Comparison of ENCODE assay signal across 24 cellular contexts in genomic region chr11:120133216-120134105, GRCh38. TPM values are rescaled to one million over a fixed set of nuclear protein-coding genes. Genes with fewer than 3 reads are reported as not detected.
DNase-seq lines count a peak whose midpoint lies in the region; ATAC-seq and TF ChIP-seq lines count a peak whose summit lies in the region.
"Had no signal": no experiment of that assay in that cellular context is flagged by ENCODE, and none has a peak within 500 bp of the region (broad histone marks: within the 10 kb centered on the region; RNA-seq: fewer than 3 reads in every experiment).

No MANE protein-coding gene starts in this region.

- H3K9ac ChIP-seq in colonic mucosa (ENCODE audit: low read depth in 2 of 2, low read length in 2 of 2), result no peak overlapping the region
- H3K9ac ChIP-seq: GM23248 had no signal

- no peaks in the 10 kb centered on the region for H3K4me1 Mint-ChIP-seq in activated naive CD8-positive, alpha-beta T cell treated with anti-CD3 and anti-CD28 coated beads, Interleukin-2, amount 10 ng/mL, durations not matched to agents 7 days and 5 days
- no peaks in the 10 kb centered on the region for H3K4me1 Mint-ChIP-seq in activated naive CD8-positive, alpha-beta T cell treated with anti-CD3 and anti-CD28 coated beads, Interleukin-2, amount 50 U/mL, for 24 hours
- no peaks in the 10 kb centered on the region for H3K4me1 Mint-ChIP-seq in activated CD4-positive, alpha-beta T cell treated with anti-CD3 and anti-CD28 coated beads, Interleukin-2, amount 10 ng/mL, durations not matched to agents 7 days and 5 days
- H3K4me1 Mint-ChIP-seq: activated T-helper 17 cell treated with anti-CD3 and anti-CD28 coated beads, Interleukin-2, amount 50 U/mL, for 72 hours; CD4-positive, CD25-positive, alpha-beta regulatory T cell; naive B cell had no signal

- no peak for TF ChIP-seq CTCF in colonic mucosa (IDR thresholded peaks at IDR 0.05)
- no peak for TF ChIP-seq CTCF in lower lobe of right lung (IDR thresholded peaks at IDR 0.05)
- no peak for TF ChIP-seq CTCF in upper lobe of right lung (IDR thresholded peaks at IDR 0.05)

- H3K4me3 ChIP-seq in colonic mucosa (no peak overlapping the region), lower lobe of right lung (no peak overlapping the region), upper lobe of right lung (no peak overlapping the region)
- H3K4me3 ChIP-seq: gastroesophageal sphincter, GM23248, lung, Peyer's patch, psoas muscle had no signal

- no peaks in the 10 kb centered on the region for H3K9me3 Mint-ChIP-seq in activated naive CD8-positive, alpha-beta T cell treated with anti-CD3 and anti-CD28 coated beads, Interleukin-2, amount 10 ng/mL, durations not matched to agents 7 days and 5 days
- no peaks in the 10 kb centered on the region for H3K9me3 Mint-ChIP-seq in activated naive CD8-positive, alpha-beta T cell treated with anti-CD3 and anti-CD28 coated beads, Interleukin-2, amount 50 U/mL, for 24 hours
- no peaks in the 10 kb centered on the region for H3K9me3 Mint-ChIP-seq in activated CD4-positive, alpha-beta T cell treated with anti-CD3 and anti-CD28 coated beads, Interleukin-2, amount 10 ng/mL, durations not matched to agents 7 days and 5 days
- H3K9me3 Mint-ChIP-seq: activated T-helper 17 cell treated with anti-CD3 and anti-CD28 coated beads, Interleukin-2, amount 50 U/mL, for 72 hours; naive B cell had no signal

- H3K27me3 ChIP-seq in colonic mucosa, result no peaks in the 10 kb centered on the region
- H3K27me3 ChIP-seq in lower lobe of right lung (ENCODE audit: low read depth), result no peaks in the 10 kb centered on the region
- no peaks in the 10 kb centered on the region for H3K27me3 ChIP-seq in upper lobe of right lung
- H3K27me3 ChIP-seq: gastroesophageal sphincter, Peyer's patch had no signal

- H3K4me3 Mint-ChIP-seq in activated naive CD8-positive, alpha-beta T cell treated with anti-CD3 and anti-CD28 coated beads, Interleukin-2, amount 10 ng/mL, durations not matched to agents 7 days and 5 days, result no peak overlapping the region
- no peak overlapping the region for H3K4me3 Mint-ChIP-seq in activated naive CD8-positive, alpha-beta T cell treated with anti-CD3 and anti-CD28 coated beads, Interleukin-2, amount 50 U/mL, for 24 hours
- no peak overlapping the region for H3K4me3 Mint-ChIP-seq in activated CD4-positive, alpha-beta T cell treated with anti-CD3 and anti-CD28 coated beads, Interleukin-2, amount 10 ng/mL, durations not matched to agents 7 days and 5 days
- H3K4me3 Mint-ChIP-seq: activated T-helper 17 cell treated with anti-CD3 and anti-CD28 coated beads, Interleukin-2, amount 50 U/mL, for 72 hours; CD4-positive, CD25-positive, alpha-beta regulatory T cell; naive B cell had no signal

- no peaks in the 10 kb centered on the region for H3K9me3 ChIP-seq in colonic mucosa
- no peaks in the 10 kb centered on the region for H3K9me3 ChIP-seq in lower lobe of right lung
- H3K9me3 ChIP-seq in upper lobe of right lung, result no peaks in the 10 kb centered on the region
- H3K9me3 ChIP-seq: gastroesophageal sphincter, Peyer's patch, psoas muscle had no signal

- intact Hi-C loops in colonic mucosa (cut with DNase I) (no loop called here), lower lobe of right lung (cut with DNase I) (no loop called here), upper lobe of right lung (cut with DNase I) (no loop called here)

- no peaks in the 10 kb centered on the region for H3K36me3 ChIP-seq in colonic mucosa
- no peaks in the 10 kb centered on the region for H3K36me3 ChIP-seq in lower lobe of right lung
- H3K36me3 ChIP-seq in upper lobe of right lung, result no peaks in the 10 kb centered on the region
- H3K36me3 ChIP-seq: gastroesophageal sphincter, Peyer's patch had no signal

- peak; percentile 5 for DNase-seq in activated naive CD8-positive, alpha-beta T cell treated with anti-CD3 and anti-CD28 coated beads, Interleukin-2, amount 10 ng/mL, durations not matched to agents 7 days and 5 days
- no peak for DNase-seq in activated naive CD8-positive, alpha-beta T cell treated with anti-CD3 and anti-CD28 coated beads, Interleukin-2, amount 50 U/mL, for 24 hours
- DNase-seq in colonic mucosa, result peak; percentile 15
- peak; percentile 31 for DNase-seq in lower lobe of right lung
- peak; percentile 40 for DNase-seq in upper lobe of right lung
- DNase-seq in activated CD4-positive, alpha-beta T cell treated with anti-CD3 and anti-CD28 coated beads, Interleukin-2, amount 10 ng/mL, durations not matched to agents 7 days and 5 days, result no peak
- DNase-seq: ACHN; activated CD4-positive, alpha-beta T cell treated with anti-CD3 and anti-CD28 coated beads, Interleukin-2, amount 50 U/mL, for 48 hours; CD4-positive, CD25-positive, alpha-beta regulatory T cell; DMS53; GM23248; naive B cell; NCI-H1092 treated with DMSO at 0.1 percent for 48 hours; NCI-H774; psoas muscle; stimulated activated CD4-positive, alpha-beta T cell treated with anti-CD3 and anti-CD28 coated beads, Interleukin-15, amount 100 ng/mL, for 24 hours; stimulated activated naive CD4-positive, alpha-beta T cell had no signal

- H3K36me3 Mint-ChIP-seq in activated naive CD8-positive, alpha-beta T cell treated with anti-CD3 and anti-CD28 coated beads, Interleukin-2, amount 10 ng/mL, durations not matched to agents 7 days and 5 days, result no peaks in the 10 kb centered on the region
- H3K36me3 Mint-ChIP-seq in activated naive CD8-positive, alpha-beta T cell treated with anti-CD3 and anti-CD28 coated beads, Interleukin-2, amount 50 U/mL, for 24 hours (ENCODE audit: low read depth), result no peaks in the 10 kb centered on the region
- H3K36me3 Mint-ChIP-seq in activated CD4-positive, alpha-beta T cell treated with anti-CD3 and anti-CD28 coated beads, Interleukin-2, amount 10 ng/mL, durations not matched to agents 7 days and 5 days (ENCODE audit: low read depth), result no peaks in the 10 kb centered on the region
- H3K36me3 Mint-ChIP-seq: CD4-positive, CD25-positive, alpha-beta regulatory T cell; naive B cell had no signal

- H3K27me3 Mint-ChIP-seq in activated naive CD8-positive, alpha-beta T cell treated with anti-CD3 and anti-CD28 coated beads, Interleukin-2, amount 10 ng/mL, durations not matched to agents 7 days and 5 days, result no peaks in the 10 kb centered on the region
- H3K27me3 Mint-ChIP-seq in activated naive CD8-positive, alpha-beta T cell treated with anti-CD3 and anti-CD28 coated beads, Interleukin-2, amount 50 U/mL, for 24 hours, result no peaks in the 10 kb centered on the region
- no peaks in the 10 kb centered on the region for H3K27me3 Mint-ChIP-seq in activated CD4-positive, alpha-beta T cell treated with anti-CD3 and anti-CD28 coated beads, Interleukin-2, amount 10 ng/mL, durations not matched to agents 7 days and 5 days

- H3K27ac ChIP-seq in colonic mucosa, result no peak overlapping the region
- no peak overlapping the region for H3K27ac ChIP-seq in lower lobe of right lung
- no peak overlapping the region for H3K27ac ChIP-seq in upper lobe of right lung
- H3K27ac ChIP-seq: gastroesophageal sphincter, GM23248, HL-60, Peyer's patch, psoas muscle had no signal

- POLR2A ChIA-PET in activated naive CD8-positive, alpha-beta T cell treated with anti-CD3 and anti-CD28 coated beads, Interleukin-2, amount 10 ng/mL, durations not matched to agents 7 days and 5 days (lab: Charles Lee), result no interaction called here
- POLR2A ChIA-PET in activated CD4-positive, alpha-beta T cell treated with anti-CD3 and anti-CD28 coated beads, Interleukin-2, amount 10 ng/mL, durations not matched to agents 7 days and 5 days (lab: Charles Lee), result no interaction called here

- no peak for ATAC-seq in activated naive CD8-positive, alpha-beta T cell treated with anti-CD3 and anti-CD28 coated beads, Interleukin-2, amount 10 ng/mL, durations not matched to agents 7 days and 5 days (ENCODE audit: low read depth)
- ATAC-seq in activated naive CD8-positive, alpha-beta T cell treated with anti-CD3 and anti-CD28 coated beads, Interleukin-2, amount 50 U/mL, for 24 hours, result no peak
- ATAC-seq in lower lobe of right lung (no peak), upper lobe of right lung (no peak), GM21723 (IDR thresholded peaks at IDR 0.05; ENCODE audit: unreplicated experiment) (no peak), HG02852 (IDR thresholded peaks at IDR 0.05; ENCODE audit: unreplicated experiment) (no peak)
- ATAC-seq: activated T-helper 17 cell treated with anti-CD3 and anti-CD28 coated beads, Interleukin-2, amount 50 U/mL, for 72 hours; gastroesophageal sphincter; psoas muscle had no signal

- no peaks in the 10 kb centered on the region for H3K4me1 ChIP-seq in colonic mucosa
- no peaks in the 10 kb centered on the region for H3K4me1 ChIP-seq in lower lobe of right lung
- no peaks in the 10 kb centered on the region for H3K4me1 ChIP-seq in upper lobe of right lung
- H3K4me1 ChIP-seq: gastroesophageal sphincter, psoas muscle had no signal

- H3K27ac Mint-ChIP-seq in activated naive CD8-positive, alpha-beta T cell treated with anti-CD3 and anti-CD28 coated beads, Interleukin-2, amount 10 ng/mL, durations not matched to agents 7 days and 5 days, result no peak overlapping the region
- H3K27ac Mint-ChIP-seq in activated naive CD8-positive, alpha-beta T cell treated with anti-CD3 and anti-CD28 coated beads, Interleukin-2, amount 50 U/mL, for 24 hours, result no peak overlapping the region
- no peak overlapping the region for H3K27ac Mint-ChIP-seq in activated CD4-positive, alpha-beta T cell treated with anti-CD3 and anti-CD28 coated beads, Interleukin-2, amount 10 ng/mL, durations not matched to agents 7 days and 5 days
- H3K27ac Mint-ChIP-seq: activated T-helper 17 cell treated with anti-CD3 and anti-CD28 coated beads, Interleukin-2, amount 50 U/mL, for 72 hours; CD4-positive, CD25-positive, alpha-beta regulatory T cell; naive B cell had no signal

- CTCF ChIA-PET in activated CD4-positive, alpha-beta T cell treated with anti-CD3 and anti-CD28 coated beads, Interleukin-2, amount 10 ng/mL, durations not matched to agents 7 days and 5 days (lab: Charles Lee), result interaction anchor here (1.3 kb wide), 1 partner anchor 14 kb away, joined by 3 read pairs; no protein-coding TSS in a partner anchor

RNA-seq across cellular contexts. Expression of gene TRIM29, which starts 4.5 kb away (rescaled TPM):
- not detected for total RNA-seq in activated naive CD8-positive, alpha-beta T cell treated with anti-CD3 and anti-CD28 coated beads, Interleukin-2, amount 10 ng/mL, durations not matched to agents 7 days and 5 days
- total RNA-seq in colonic mucosa (1 to 10 TPM; 3.4 to 4.0 TPM), lower lobe of right lung (8.3 TPM), upper lobe of right lung (3.4 TPM)
- total RNA-seq in activated CD4-positive, alpha-beta T cell treated with anti-CD3 and anti-CD28 coated beads, Interleukin-2, amount 10 ng/mL, durations not matched to agents 7 days and 5 days, result not detected
- total RNA-seq: activated T-helper 17 cell treated with anti-CD3 and anti-CD28 coated beads, Interleukin-2, amount 50 U/mL, for 72 hours; CD4-positive, CD25-positive, alpha-beta regulatory T cell; GM23248 had no signal

Comparison
In these comparisons a context has a peak if more than half of its experiments do, and no peak if none do; other contexts are left out.
1. DNase-seq: peak in activated naive CD8-positive, alpha-beta T cell treated with anti-CD3 and anti-CD28 coated beads, Interleukin-2, amount 10 ng/mL, durations not matched to agents 7 days and 5 days (single experiment), colonic mucosa (single experiment), lower lobe of right lung (single experiment) and upper lobe of right lung (single experiment); none in activated naive CD8-positive, alpha-beta T cell treated with anti-CD3 and anti-CD28 coated beads, Interleukin-2, amount 50 U/mL, for 24 hours (single experiment) and activated CD4-positive, alpha-beta T cell treated with anti-CD3 and anti-CD28 coated beads, Interleukin-2, amount 10 ng/mL, durations not matched to agents 7 days and 5 days (single experiment).